Comparison of ENCODE assay signal across 1 cellular context in genomic region chr4:19130836-19131235, GRCh38.
A peak's percentile ranks its signal among the peaks of the same experiment; 100 is the strongest.
TF ChIP-seq lines count a peak whose summit lies in the region.

No MANE protein-coding gene starts in this region.

TF ChIP-seq in IMR-90, 13 proteins besides CTCF, POLR2A, EP300 and RAD21:
- TF ChIP-seq FOS (IDR thresholded peaks at IDR 0.05; ENCODE audit: low read depth, low read length) (peak; percentile 39; the same call in 1 of the 2 replicates), CEBPB (IDR thresholded peaks at IDR 0.05; ENCODE audit: low read depth, low read length) (peak; percentile 0; the same call in 1 of the 2 replicates), CHD1 (IDR thresholded peaks at IDR 0.05; ENCODE audit: low read depth, low read length) (no peak), BHLHE40 (IDR thresholded peaks at IDR 0.05; ENCODE audit: low read depth, low read length) (no peak), MAZ (IDR thresholded peaks at IDR 0.05; ENCODE audit: borderline replicate concordance, low read depth, low read length) (no peak), RCOR1 (IDR thresholded peaks at IDR 0.05; ENCODE audit: insufficient replicate concordance, low read length) (no peak), RFX5 (IDR thresholded peaks at IDR 0.05; ENCODE audit: low read depth, low read length) (no peak), ELK1 (IDR thresholded peaks at IDR 0.05; ENCODE audit: borderline replicate concordance, low read depth, low read length) (no peak), MAFK (IDR thresholded peaks at IDR 0.05; ENCODE audit: low read depth, low read length) (no peak), USF2 (IDR thresholded peaks at IDR 0.05; ENCODE audit: low read depth, low read length) (no peak), MXI1 (IDR thresholded peaks at IDR 0.05; ENCODE audit: borderline replicate concordance, low read depth, low read length) (no peak), NFE2L2 (IDR thresholded peaks at IDR 0.05; ENCODE audit: low read depth, low read length) (no peak), SMC3 (IDR thresholded peaks at IDR 0.05; ENCODE audit: low read depth, low read length) (no peak)
